21 cellular contexts compared by ENCODE assay signal in genomic region chr2:110863726-110864125, GRCh38.
"Had no signal": no experiment of that assay in that cellular context is flagged by ENCODE, and none has a peak within 500 bp of the region (broad histone marks: within the 10 kb centered on the region; RNA-seq: fewer than 3 reads in every experiment).

No MANE protein-coding gene starts in this region.

- H3K4me3 ChIP-seq: colonic mucosa, left ventricle myocardium inferior, lung, pancreas, smooth muscle cell, suprapubic skin, thyroid gland had no signal

- ATAC-seq: foreskin keratinocyte; pancreas; right cardiac atrium; stimulated activated effector memory CD8-positive, alpha-beta T cell treated with anti-CD3 and anti-CD28 coated beads, Interleukin-12 subunit alpha, Interleukin-12 subunit beta, amount 100 ng/mL, for 72 hours; stimulated activated naive CD8-positive, alpha-beta T cell treated with anti-CD3 and anti-CD28 coated beads, Interleukin-15, Interleukin-2, amounts not matched to agents 100 U/mL and 50 U/mL, for 24 hours had no signal

- H3K4me3 Mint-ChIP-seq: immature natural killer cell; nephron progenitor cell; stimulated activated effector memory CD8-positive, alpha-beta T cell treated with anti-CD3 and anti-CD28 coated beads, Interleukin-12 subunit alpha, Interleukin-12 subunit beta, amount 100 ng/mL, for 72 hours; type B pancreatic cell had no signal

- DNase-seq: colonic mucosa; dermis blood vessel endothelial cell; foreskin keratinocyte; immature natural killer cell; left ventricle myocardium inferior; mesenchymal stem cell; midbrain; nephron progenitor cell; pancreas; right cardiac atrium; stimulated activated CD4-positive, alpha-beta T cell treated with anti-CD3 and anti-CD28 coated beads, Interleukin-4, amount 100 ng/mL, for 1 hour; stimulated activated CD8-positive, alpha-beta memory T cell treated with anti-CD3 and anti-CD28 coated beads, Interleukin-4, amount 100 ng/mL, for 48 hours; stimulated activated naive CD8-positive, alpha-beta T cell treated with anti-CD3 and anti-CD28 coated beads, Interleukin-15, Interleukin-2, amounts not matched to agents 100 U/mL and 50 U/mL, for 24 hours; thyroid gland had no signal

- H3K36me3 ChIP-seq: colonic mucosa, left ventricle myocardium inferior, neutrophil, pancreas, suprapubic skin, thyroid gland had no signal

- H3K27ac Mint-ChIP-seq: immature natural killer cell; nephron progenitor cell; progenitor cell of endocrine pancreas; stimulated activated effector memory CD8-positive, alpha-beta T cell treated with anti-CD3 and anti-CD28 coated beads, Interleukin-12 subunit alpha, Interleukin-12 subunit beta, amount 100 ng/mL, for 72 hours; type B pancreatic cell had no signal

- H3K36me3 Mint-ChIP-seq: immature natural killer cell, type B pancreatic cell had no signal

- H3K27me3 ChIP-seq: colonic mucosa, neutrophil, pancreas, thyroid gland had no signal

- H3K27ac ChIP-seq: colonic mucosa, foreskin keratinocyte, left ventricle myocardium inferior, neutrophil, pancreas, suprapubic skin, thyroid gland had no signal

- H3K9me3 ChIP-seq: colonic mucosa, left ventricle myocardium inferior, neutrophil, pancreas, suprapubic skin, thyroid gland had no signal

- H3K4me1 ChIP-seq: colonic mucosa, foreskin keratinocyte, left ventricle myocardium inferior, pancreas, suprapubic skin, thyroid gland had no signal

- H3K9me3 Mint-ChIP-seq: immature natural killer cell; nephron progenitor cell; stimulated activated effector memory CD8-positive, alpha-beta T cell treated with anti-CD3 and anti-CD28 coated beads, Interleukin-12 subunit alpha, Interleukin-12 subunit beta, amount 100 ng/mL, for 72 hours; type B pancreatic cell had no signal
